In genomic region chr3:56926513-56927282, GRCh38 we compare ENCODE assay signal across 13 cellular contexts.
DNase-seq lines count a peak whose midpoint lies in the region; ATAC-seq, FAIRE-seq and TF ChIP-seq lines count a peak whose summit lies in the region.
"Had no signal": no experiment of that assay in that cellular context is flagged by ENCODE, and none has a peak within 500 bp of the region (broad histone marks: within the 10 kb centered on the region; RNA-seq: fewer than 3 reads in every experiment).

No MANE protein-coding gene starts in this region.

- H3K9me3 ChIP-seq in SJSA1 (replicated peaks) (no peaks in the 10 kb centered on the region), left lung (no peaks in the 10 kb centered on the region), MM.1S (replicated peaks; ENCODE audit: insufficient read depth, low read length) (no peaks in the 10 kb centered on the region)
- H3K9me3 ChIP-seq: testis had no signal

- peak; percentile 89 for FAIRE-seq in G401.6 (lab: Jason Lieb, UNC)

- H3K4me1 ChIP-seq in SJSA1 (replicated peaks) (peaks cover 74% of the 10 kb centered on the region), left lung (peaks cover 21 to 48% of the 10 kb centered on the region in 2 donors), MM.1S (ENCODE audit: low read length) (peaks cover 7% of the 10 kb centered on the region; the same call in 1 of the 2 replicates)

- H3K9me2 ChIP-seq in MM.1S (replicated peaks; ENCODE audit: insufficient read depth, low read length), result no peaks in the 10 kb centered on the region

- ATAC-seq in left lung, result no peak
- ATAC-seq: esophagus mucosa had no signal

- no peaks in the 10 kb centered on the region for H4K20me1 ChIP-seq in MM.1S (ENCODE audit: insufficient read depth, low read length)

- H3K4me3 ChIP-seq in SJSA1 (no peak overlapping the region), fibroblast of the aortic adventitia (ENCODE audit: low read depth, low read length) (no peak overlapping the region), retinal pigment epithelial cell (ENCODE audit: low read length) (no peak overlapping the region), left lung (no peak overlapping the region), MM.1S (ENCODE audit: low read length) (no peak overlapping the region)
- H3K4me3 ChIP-seq: testis had no signal

- peaks cover 5% of the 10 kb centered on the region for H3F3A ChIP-seq in MM.1S (ENCODE audit: insufficient read depth, low read length)

- H3K9ac ChIP-seq in MM.1S (ENCODE audit: low read length), result no peak overlapping the region
- H3K9ac ChIP-seq: KMS-11 had no signal

- no peaks in the 10 kb centered on the region for H3K79me2 ChIP-seq in MM.1S (ENCODE audit: low read length)

- H3K27me3 ChIP-seq in SJSA1 (replicated peaks) (no peaks in the 10 kb centered on the region), left lung (no peaks in the 10 kb centered on the region), MM.1S (replicated peaks; ENCODE audit: insufficient read depth, low read length) (no peaks in the 10 kb centered on the region)
- H3K27me3 ChIP-seq: testis had no signal

- peak overlapping the region; percentile 75 for H3K27ac ChIP-seq in SJSA1
- peak overlapping the region in 1 of 2 donors; percentile 36 for H3K27ac ChIP-seq in left lung
- H3K27ac ChIP-seq in MM.1S (ENCODE audit: low read length), result no peak overlapping the region
- H3K27ac ChIP-seq: KMS-11, WERI-Rb-1 had no signal

- intact Hi-C loops in left lung (cut with DNase I), result no loop called here

- TF ChIP-seq CTCF in fibroblast of the aortic adventitia (IDR thresholded peaks at IDR 0.05; ENCODE audit: insufficient read depth, low read length) (peak; percentile 41), retinal pigment epithelial cell (conservative IDR thresholded peaks at IDR 0.05; ENCODE audit: low read depth, low read length) (peak; percentile 12), left lung (IDR thresholded peaks at IDR 0.05) (no peak), MM.1S (IDR thresholded peaks at IDR 0.05; ENCODE audit: low read length) (no peak)

- no peaks in the 10 kb centered on the region for H3K36me3 ChIP-seq in SJSA1
- H3K36me3 ChIP-seq in left lung, result no peaks in the 10 kb centered on the region
- no peaks in the 10 kb centered on the region for H3K36me3 ChIP-seq in MM.1S (replicated peaks; ENCODE audit: insufficient read depth, low read length)
- H3K36me3 ChIP-seq: WERI-Rb-1 had no signal

- DNase-seq in SJSA1 (ENCODE audit: low read depth in 1 of 2, low spot score in 2 of 2), result peak; percentile 61 to 72
- DNase-seq in fibroblast of the aortic adventitia (ENCODE audit: low read depth), result peak; percentile 89
- no peak for DNase-seq in retinal pigment epithelial cell (ENCODE audit: low read depth)
- DNase-seq in left lung, result no peak
- no peak for DNase-seq in DMS79 (lab: John Stamatoyannopoulos, UW)
- DNase-seq in MM.1S, result no peak
- no peak for DNase-seq in NCI-H82 (lab: John Stamatoyannopoulos, UW)
- DNase-seq: activated effector memory CD4-positive, alpha-beta T cell treated with anti-CD3 and anti-CD28 coated beads, Interleukin-2, amount 50 U/mL, for 16 hours; testis; WERI-Rb-1 had no signal

- H2AFZ ChIP-seq in MM.1S (ENCODE audit: low read length), result no peak overlapping the region

- H3K4me2 ChIP-seq in MM.1S (ENCODE audit: low read depth, low read length), result no peak overlapping the region
- H3K4me2 ChIP-seq: KMS-11 had no signal

Comparison
In these comparisons a context has a peak if more than half of its experiments do, and no peak if none do; other contexts are left out.
1. DNase-seq: peak in SJSA1 (2 of 2) and fibroblast of the aortic adventitia (single experiment); none in retinal pigment epithelial cell (single experiment), left lung (0 of 2), DMS79 (single experiment), MM.1S (single experiment) and NCI-H82 (single experiment).
2. CTCF ChIP-seq: peak in fibroblast of the aortic adventitia (single experiment) and retinal pigment epithelial cell (single experiment); none in left lung (0 of 2) and MM.1S (single experiment).